Comparison of ENCODE assay signal across 1 cellular context in genomic region chr15:34367128-34368081, GRCh38.
TF ChIP-seq lines count a peak whose summit lies in the region.

TSS of gene LPCAT4 (minus strand) at chr15:34367196. CDS start at chr15:34367100, 96 bp downstream.

TF ChIP-seq in HepG2, 621 proteins besides CTCF, POLR2A, EP300 and RAD21 (continued from another document):
- TF ChIP-seq CSRNP1 (CRISPR knock-in tag; IDR thresholded peaks at IDR 0.05) (peak; percentile 80; the same call in 1 of the 2 replicates), RORA (CRISPR knock-in tag; IDR thresholded peaks at IDR 0.05) (no peak), MTF2 (CRISPR knock-in tag; IDR thresholded peaks at IDR 0.05; ENCODE audit: borderline replicate concordance) (peak; percentile 89; the same call in 1 of the 2 replicates), ZNF574 (CRISPR knock-in tag; IDR thresholded peaks at IDR 0.05) (peak; percentile 64; the same call in 1 of the 2 replicates), HMGA1 (CRISPR knock-in tag; conservative IDR thresholded peaks at IDR 0.05) (no peak), JARID2 (CRISPR knock-in tag; IDR thresholded peaks at IDR 0.05; ENCODE audit: insufficient replicate concordance) (no peak), E2F2 (CRISPR knock-in tag; IDR thresholded peaks at IDR 0.05; ENCODE audit: borderline replicate concordance) (no peak), POLR2AphosphoS2 (IDR thresholded peaks at IDR 0.05; ENCODE audit: low read depth, low read length) (no peak), ISX (CRISPR knock-in tag; conservative IDR thresholded peaks at IDR 0.05) (no peak), SUZ12 (IDR thresholded peaks at IDR 0.05; ENCODE audit: low read depth, low read length) (no peak), ZSCAN5A (CRISPR knock-in tag; IDR thresholded peaks at IDR 0.05; ENCODE audit: borderline replicate concordance) (0 out of 2 replicates have a peak, but pooled peaks have one; percentile 43), ZNF724P (CRISPR knock-in tag; IDR thresholded peaks at IDR 0.05; ENCODE audit: borderline replicate concordance) (peak; percentile 19; the same call in 1 of the 2 replicates), ZNF331 (CRISPR knock-in tag; IDR thresholded peaks at IDR 0.05) (peak; percentile 68; the same call in 1 of the 2 replicates), CC2D1A (CRISPR knock-in tag; IDR thresholded peaks at IDR 0.05) (0 out of 2 replicates have a peak, but pooled peaks have one; percentile 41), CREB3 (CRISPR knock-in tag; IDR thresholded peaks at IDR 0.05) (no peak), ZNF678 (CRISPR knock-in tag; IDR thresholded peaks at IDR 0.05) (no peak), HNRNPUL1 (IDR thresholded peaks at IDR 0.05; ENCODE audit: low read depth, low read length) (no peak), CEBPG (CRISPR knock-in tag; IDR thresholded peaks at IDR 0.05) (0 out of 2 replicates have a peak, but pooled peaks have one; percentile 15), ZNF160 (CRISPR knock-in tag; IDR thresholded peaks at IDR 0.05) (0 out of 2 replicates have a peak, but pooled peaks have one; percentile 33), MBNL3 (CRISPR knock-in tag; conservative IDR thresholded peaks at IDR 0.05) (no peak), ATAD3A (CRISPR knock-in tag; IDR thresholded peaks at IDR 0.05) (peak; percentile 39; the same call in 1 of the 2 replicates), SAFB2 (CRISPR knock-in tag; IDR thresholded peaks at IDR 0.05; ENCODE audit: borderline replicate concordance, low read depth) (0 out of 2 replicates have a peak, but pooled peaks have one; percentile 85), ZNF781 (CRISPR knock-in tag; IDR thresholded peaks at IDR 0.05; ENCODE audit: borderline replicate concordance, not compliant biosample characterization) (peak; percentile 78), SOX5 (CRISPR knock-in tag; IDR thresholded peaks at IDR 0.05; ENCODE audit: borderline replicate concordance) (no peak), NCOA5 (CRISPR knock-in tag; IDR thresholded peaks at IDR 0.05) (no peak), ZNF124 (CRISPR knock-in tag; IDR thresholded peaks at IDR 0.05) (0 out of 2 replicates have a peak, but pooled peaks have one; percentile 19), NFKB2 (CRISPR knock-in tag; IDR thresholded peaks at IDR 0.05; ENCODE audit: borderline replicate concordance) (peak; percentile 86; the same call in 1 of the 2 replicates), TFAP4 (IDR thresholded peaks at IDR 0.05; ENCODE audit: borderline replicate concordance, low read depth) (no peak), SP140L (CRISPR knock-in tag; IDR thresholded peaks at IDR 0.05; ENCODE audit: borderline replicate concordance) (no peak), MAFG (CRISPR knock-in tag; IDR thresholded peaks at IDR 0.05) (no peak), ZNF704 (CRISPR knock-in tag; IDR thresholded peaks at IDR 0.05; ENCODE audit: borderline replicate concordance) (no peak), HOXA5 (CRISPR knock-in tag; IDR thresholded peaks at IDR 0.05) (no peak), ZNF746 (CRISPR knock-in tag; IDR thresholded peaks at IDR 0.05) (no peak), MLLT10 (CRISPR knock-in tag; IDR thresholded peaks at IDR 0.05) (no peak)
